In the genomic region with DNA sequence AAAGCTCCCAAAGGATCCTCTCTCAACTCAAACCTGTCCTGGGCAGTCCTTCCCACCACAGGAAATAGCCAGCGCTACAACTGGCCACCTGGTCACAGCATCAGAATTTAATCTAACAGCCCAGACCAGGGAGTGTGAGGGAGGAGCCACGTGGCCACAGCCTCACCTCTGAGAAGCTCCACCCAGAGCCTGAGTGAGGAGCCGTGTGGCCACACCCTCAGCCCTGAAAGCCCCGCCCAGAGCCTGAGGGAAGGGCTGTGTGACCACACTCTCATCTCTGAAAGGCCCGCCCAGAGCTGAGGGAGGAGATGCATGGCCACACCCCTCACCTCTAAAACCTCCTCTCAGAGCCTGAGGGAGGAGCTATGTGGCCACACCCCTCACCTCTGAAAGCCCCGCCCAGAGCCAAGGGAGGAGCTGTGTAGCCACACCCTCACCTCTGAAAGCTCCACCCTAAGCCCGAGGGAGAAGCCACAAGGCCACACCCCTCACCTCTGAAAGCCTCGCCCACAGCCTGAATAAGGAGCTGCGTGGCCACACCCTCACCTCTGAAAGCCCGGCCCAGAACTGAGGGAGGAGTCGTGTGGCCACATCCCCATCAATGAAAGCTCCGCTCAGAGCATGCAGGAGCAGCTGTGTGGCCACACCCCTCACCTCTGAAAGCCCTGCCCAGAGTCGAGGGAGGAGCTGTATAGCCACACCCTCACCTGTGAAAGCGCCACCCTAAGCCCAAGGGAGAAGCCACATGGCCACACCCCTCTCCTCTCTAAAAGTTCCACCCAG, we compare ENCODE assay signal across 8 cellular contexts. TPM values are rescaled to one million over a fixed set of nuclear protein-coding genes. Genes with fewer than 3 reads are reported as not detected.
DNase-seq lines count a peak whose midpoint lies in the region; ATAC-seq and TF ChIP-seq lines count a peak whose summit lies in the region.

No MANE protein-coding gene starts in this region.

- no peak overlapping the region for H3K27ac ChIP-seq in smooth muscle cell (ENCODE audit: low read depth)

- no peaks in the 10 kb centered on the region for H3K79me2 ChIP-seq in smooth muscle cell (ENCODE audit: low read depth)

- no peak overlapping the region for H3K4me3 ChIP-seq in smooth muscle cell

- no peaks in the 10 kb centered on the region for H3F3A ChIP-seq in smooth muscle cell (ENCODE audit: low read depth)

- peaks cover 42% of the 10 kb centered on the region for H3K27me3 Mint-ChIP-seq in central memory CD8-positive, alpha-beta T cell

- H3K27ac Mint-ChIP-seq in central memory CD8-positive, alpha-beta T cell (ENCODE audit: low read depth): no peak overlapping the region

- H3K9me3 Mint-ChIP-seq in central memory CD8-positive, alpha-beta T cell: no peaks in the 10 kb centered on the region

- H3K4me2 ChIP-seq in smooth muscle cell: no peak overlapping the region

- peak; percentile 63 for ATAC-seq in HG02870 (IDR thresholded peaks at IDR 0.05; ENCODE audit: unreplicated experiment)
- ATAC-seq in central memory CD8-positive, alpha-beta T cell (replicated peaks; ENCODE audit: extremely low read depth, poor library complexity, severe bottlenecking): peak; percentile 43

- H3K36me3 ChIP-seq in smooth muscle cell (ENCODE audit: low read depth): no peaks in the 10 kb centered on the region

- WGBS in smooth muscle cell (ENCODE audit: low lambda C conversion rate): 19% methylated on average over 14 of the region's 14 CpGs

- TF ChIP-seq CTCF in smooth muscle cell (IDR thresholded peaks at IDR 0.05; ENCODE audit: borderline replicate concordance, insufficient read depth, poor library complexity, severe bottlenecking): no peak

- H2AFZ ChIP-seq in smooth muscle cell (ENCODE audit: low read depth): no peak overlapping the region

- H3K4me1 ChIP-seq in smooth muscle cell (ENCODE audit: low read depth): no peaks in the 10 kb centered on the region

- DNase-seq in NCI-H2081 (lab: John Stamatoyannopoulos, UW): peak; percentile 42 to 51
- no peak for DNase-seq in NCI-H2081 treated with DMSO at 0.1 percent for 48 hours (lab: John Stamatoyannopoulos, UW)
- peak; percentile 77 to 83 for DNase-seq in NCI-H1930 (lab: John Stamatoyannopoulos, UW)
- peak; percentile 70 for DNase-seq in UCSD-AML1 (lab: John Stamatoyannopoulos, UW; ENCODE audit: unreplicated experiment)
- DNase-seq in central memory CD8-positive, alpha-beta T cell (ENCODE audit: low spot score in 2 of 2): peak in 1 of 2 donors; percentile 23
- DNase-seq in mucosa of gallbladder (ENCODE audit: low spot score): peak; percentile 93
- DNase-seq in smooth muscle cell (lab: John Stamatoyannopoulos, UW; ENCODE audit: unreplicated experiment): no peak

- H3K36me3 Mint-ChIP-seq in central memory CD8-positive, alpha-beta T cell (ENCODE audit: insufficient read depth): no peaks in the 10 kb centered on the region

- no peaks in the 10 kb centered on the region for H3K9me3 ChIP-seq in smooth muscle cell (replicated peaks; ENCODE audit: low read depth)

- H3K4me1 Mint-ChIP-seq in central memory CD8-positive, alpha-beta T cell: peaks cover 10% of the 10 kb centered on the region

- H3K9ac ChIP-seq in smooth muscle cell (ENCODE audit: low read depth): no peak overlapping the region

- no peaks in the 10 kb centered on the region for H3K27me3 ChIP-seq in smooth muscle cell (ENCODE audit: low read depth)

- H4K20me1 ChIP-seq in smooth muscle cell (ENCODE audit: low read depth): no peaks in the 10 kb centered on the region

- peak overlapping the region; percentile 16 for H3K4me3 Mint-ChIP-seq in central memory CD8-positive, alpha-beta T cell

RNA-seq across cellular contexts. Expression of a gene that starts 28.6 kb away (rescaled TPM):
- total RNA-seq in mucosa of gallbladder: not detected
- total RNA-seq in smooth muscle cell: not detected in 2 replicates
- not detected in 2 replicates for polyA plus RNA-seq in smooth muscle cell

RNA-seq across cellular contexts. Expression of a gene that starts 45.9 kb away (rescaled TPM):
- 0.29 TPM for total RNA-seq in mucosa of gallbladder
- 0.13 and 0.22 TPM in 2 replicates for total RNA-seq in smooth muscle cell
- polyA plus RNA-seq in smooth muscle cell: 0.83 and 1.7 TPM in 2 replicates

Comparison
In these comparisons a context has a peak if more than half of its experiments do, and no peak if none do; other contexts are left out.
1. DNase-seq: peak in NCI-H2081 (2 of 2), NCI-H1930 (2 of 2), UCSD-AML1 (single experiment) and mucosa of gallbladder (single experiment); none in NCI-H2081 treated with DMSO at 0.1 percent for 48 hours (single experiment) and smooth muscle cell (single experiment).